Comparison of ENCODE assay signal across 8 cellular contexts in the genomic region with DNA sequence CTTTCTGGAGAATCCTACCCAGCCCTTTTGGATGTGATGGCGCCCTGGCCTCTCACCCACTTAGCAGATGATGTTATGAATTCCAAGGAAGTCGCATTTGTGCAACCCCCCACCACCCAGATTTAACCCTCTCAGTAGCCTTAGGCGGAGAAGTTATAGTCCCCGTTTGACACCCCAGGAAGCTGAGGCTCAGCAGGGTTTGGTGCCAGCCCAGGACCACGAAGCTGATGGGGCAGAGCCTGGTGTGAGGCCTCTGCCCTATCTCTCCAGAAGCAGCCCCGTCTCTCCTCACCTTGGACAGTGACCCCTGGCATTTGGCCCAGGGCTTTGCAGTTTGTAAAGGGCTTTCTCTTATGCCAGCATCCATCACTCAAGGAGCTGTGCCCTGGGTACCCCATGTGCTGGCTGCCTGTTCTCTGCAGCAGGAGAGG. TPM values are rescaled to one million over a fixed set of nuclear protein-coding genes. Genes with fewer than 3 reads are reported as not detected.
DNase-seq lines count a peak whose midpoint lies in the region; ATAC-seq and TF ChIP-seq lines count a peak whose summit lies in the region.

No MANE protein-coding gene starts in this region.

- no peaks in the 10 kb centered on the region for H3K27me3 Mint-ChIP-seq in activated naive CD4-positive, alpha-beta T cell treated with anti-CD3 and anti-CD28 coated beads, Interleukin-2, amount 50 U/mL, for 24 hours
- H3K27me3 Mint-ChIP-seq in MCF 10A (ENCODE audit: insufficient read depth, unreplicated experiment): peaks cover 17% of the 10 kb centered on the region

- no peaks in the 10 kb centered on the region for H3K36me3 Mint-ChIP-seq in activated naive CD4-positive, alpha-beta T cell treated with anti-CD3 and anti-CD28 coated beads, Interleukin-2, amount 50 U/mL, for 24 hours
- no peaks in the 10 kb centered on the region for H3K36me3 Mint-ChIP-seq in MCF 10A (ENCODE audit: insufficient read depth, unreplicated experiment)

- peaks cover 68% of the 10 kb centered on the region for H3K4me1 ChIP-seq in lower lobe of right lung
- H3K4me1 ChIP-seq in urinary bladder (ENCODE audit: insufficient read depth): no peaks in the 10 kb centered on the region

- ATAC-seq in lower lobe of right lung (no peak), HG02642 (IDR thresholded peaks at IDR 0.05; ENCODE audit: poor library complexity, unreplicated experiment) (no peak), HG02840 (IDR thresholded peaks at IDR 0.05; ENCODE audit: low FRiP score, unreplicated experiment) (no peak)

- no peaks in the 10 kb centered on the region for H3K9me3 ChIP-seq in lower lobe of right lung

- BruUV-seq in MCF 10A (replicated peaks; lab: Mats Ljungman, UMichigan): TSS peak; percentile 35

- H3K27ac Mint-ChIP-seq in activated naive CD4-positive, alpha-beta T cell treated with anti-CD3 and anti-CD28 coated beads, Interleukin-2, amount 50 U/mL, for 24 hours: peak overlapping the region; percentile 26
- H3K27ac Mint-ChIP-seq in MCF 10A (ENCODE audit: low read depth, unreplicated experiment): no peak overlapping the region

- peak overlapping the region; percentile 92 for H3K4me3 ChIP-seq in lower lobe of right lung
- H3K4me3 ChIP-seq in urinary bladder (ENCODE audit: low read depth, low read length): peak overlapping the region; percentile 93

- no peaks in the 10 kb centered on the region for H3K36me3 ChIP-seq in lower lobe of right lung
- H3K36me3 ChIP-seq in urinary bladder (ENCODE audit: insufficient read depth): no peaks in the 10 kb centered on the region

- H3K4me1 Mint-ChIP-seq in activated naive CD4-positive, alpha-beta T cell treated with anti-CD3 and anti-CD28 coated beads, Interleukin-2, amount 50 U/mL, for 24 hours: peaks cover 16% of the 10 kb centered on the region
- peaks cover 40% of the 10 kb centered on the region for H3K4me1 Mint-ChIP-seq in MCF 10A (ENCODE audit: insufficient read depth, unreplicated experiment)

- H3K27ac ChIP-seq in lower lobe of right lung: peak overlapping the region; percentile 85
- H3K27ac ChIP-seq in urinary bladder (ENCODE audit: low read depth): no peak overlapping the region

- intact Hi-C loops in MCF 10A (cut with micrococcal nuclease) (no loop called here), lower lobe of right lung (cut with DNase I) (no loop called here)

- H3K27me3 ChIP-seq in lower lobe of right lung (ENCODE audit: low read depth): no peaks in the 10 kb centered on the region

- no peaks in the 10 kb centered on the region for H3K9me3 Mint-ChIP-seq in activated naive CD4-positive, alpha-beta T cell treated with anti-CD3 and anti-CD28 coated beads, Interleukin-2, amount 50 U/mL, for 24 hours
- H3K9me3 Mint-ChIP-seq in MCF 10A (ENCODE audit: unreplicated experiment): no peaks in the 10 kb centered on the region

- H3K4me3 Mint-ChIP-seq in activated naive CD4-positive, alpha-beta T cell treated with anti-CD3 and anti-CD28 coated beads, Interleukin-2, amount 50 U/mL, for 24 hours: peak overlapping the region; percentile 89
- peak overlapping the region; percentile 70 for H3K4me3 Mint-ChIP-seq in MCF 10A (ENCODE audit: unreplicated experiment)

- POLR2A ChIA-PET in MCF 10A (lab: Yijun Ruan, JAX): interaction anchor here (1.1 to 1.2 kb wide), 2 partner anchors 10 to 370 kb away, joined by 4 to 6 read pairs; a partner anchor contains a TSS

- no peak for DNase-seq in activated naive CD4-positive, alpha-beta T cell treated with anti-CD3 and anti-CD28 coated beads, Interleukin-2, amount 50 U/mL, for 16 hours
- no peak for DNase-seq in MCF 10A (ENCODE audit: unreplicated experiment)
- peak; percentile 43 for DNase-seq in lower lobe of right lung
- DNase-seq in OCI-M1 (lab: John Stamatoyannopoulos, UW): no peak

- TF ChIP-seq CTCF in MCF 10A (IDR thresholded peaks at IDR 0.05; ENCODE audit: unreplicated experiment): no peak
- no peak for TF ChIP-seq CTCF in lower lobe of right lung (IDR thresholded peaks at IDR 0.05)

- 26% methylated on average over 6 of the region's 6 CpGs for WGBS in urinary bladder

- CTCF ChIA-PET in MCF 10A (lab: Yijun Ruan, JAX): interaction anchor here (0.8 to 5.6 kb wide), 5 partner anchors 15 to 74 kb away, joined by 3 to 34 read pairs (median 3); no protein-coding TSS in a partner anchor

RNA-seq across cellular contexts. Expression of a gene that starts 1.1 kb away (rescaled TPM):
- total RNA-seq in MCF 10A (2022): 41.7 and 62.4 TPM in 2 replicates
- total RNA-seq in lower lobe of right lung: 70.3 TPM
- 20.5 TPM for total RNA-seq in urinary bladder
- 85.3 TPM for polyA plus RNA-seq in urinary bladder
